Comparison of ENCODE assay signal across 33 cellular contexts in genomic region chr14:76280221-76280620, GRCh38.
"Had no signal": no experiment of that assay in that cellular context is flagged by ENCODE, and none has a peak within 500 bp of the region (broad histone marks: within the 10 kb centered on the region; RNA-seq: fewer than 3 reads in every experiment).

No MANE protein-coding gene starts in this region.

- ATAC-seq: activated naive CD8-positive, alpha-beta T cell treated with anti-CD3 and anti-CD28 coated beads, Interleukin-2, amount 50 U/mL, for 24 hours; activated T-cell treated with anti-CD3 and anti-CD28 coated beads, Interleukin-2, amount 50 U/mL, for 4 hours had no signal

- H3K4me3 ChIP-seq: PC-9 had no signal

- FAIRE-seq: RCC 7860 had no signal

- DNase-seq: activated B cell treated with CpG ODN at 0.5 μM for 24 hours; activated CD4-positive, alpha-beta memory T cell treated with anti-CD3 and anti-CD28 coated beads for 36 hours; activated CD4-positive, alpha-beta T cell treated with anti-CD3 and anti-CD28 coated beads for 4 hours; activated CD4-positive, alpha-beta T cell treated with anti-CD3 and anti-CD28 coated beads, Interleukin-2, amount 50 U/mL, for 1 hour; activated CD4-positive, CD25-positive, alpha-beta regulatory T cell treated with anti-CD3 and anti-CD28 coated beads, Interleukin-2, amount 50 U/mL, for 72 hours; activated effector memory CD4-positive, alpha-beta T cell treated with Interleukin-2 at 50 U/mL for 16 hours; activated naive CD4-positive, alpha-beta T cell treated with anti-CD3 and anti-CD28 coated beads, Interleukin-2, amount 10 ng/mL, durations not matched to agents 7 days and 5 days; activated naive CD8-positive, alpha-beta T cell treated with anti-CD3 and anti-CD28 coated beads, Interleukin-2, amount 50 U/mL, for 24 hours; activated T-cell treated with anti-CD3 and anti-CD28 coated beads for 4 hours; activated T-cell treated with anti-CD3 and anti-CD28 coated beads, Interleukin-2, amount 50 U/mL, for 4 hours; anterior cingulate cortex; NCI-H1092 treated with DMSO at 0.1 percent for 48 hours; NCI-H1417; NCI-H146; NCI-H187; NCI-H2029 treated with DMSO at 0.1 percent for 48 hours; NCI-H2107; NCI-H2171; NCI-H510A; NCI-H526; NCI-H748 treated with DMSO at 0.1 percent for 48 hours; PC-9; Right ventricle myocardium superior; SW 1271; T-helper 1 cell; T-helper 2 cell; T-helper 9 cell had no signal

- H3K9me3 Mint-ChIP-seq: activated CD4-positive, alpha-beta memory T cell treated with anti-CD3 and anti-CD28 coated beads for 36 hours; activated naive CD4-positive, alpha-beta T cell treated with anti-CD3 and anti-CD28 coated beads, Interleukin-2, amount 10 ng/mL, durations not matched to agents 7 days and 5 days; activated T-cell treated with anti-CD3 and anti-CD28 coated beads, Interleukin-2, amount 50 U/mL, for 4 hours; activated T-helper 1 cell treated with anti-CD3 and anti-CD28 coated beads, Interleukin-12 subunit alpha, Interleukin-12 subunit beta, Interleukin-2, Interleukin-4 antibody, amounts not matched to agents 30 ng/mL and 10 ng/mL and 1 ng/mL, durations not matched to agents 14 hours and 24 hours and 36 hours had no signal

- H3K27ac Mint-ChIP-seq: activated B cell treated with CpG ODN at 0.5 μM for 24 hours; activated CD4-positive, alpha-beta memory T cell treated with anti-CD3 and anti-CD28 coated beads for 36 hours; activated naive CD4-positive, alpha-beta T cell treated with anti-CD3 and anti-CD28 coated beads, Interleukin-2, amount 10 ng/mL, durations not matched to agents 7 days and 5 days; activated naive CD8-positive, alpha-beta T cell; activated naive CD8-positive, alpha-beta T cell treated with anti-CD3 and anti-CD28 coated beads, Interleukin-2, amount 50 U/mL, for 24 hours; activated T-helper 1 cell treated with anti-CD3 and anti-CD28 coated beads, Interleukin-12 subunit alpha, Interleukin-12 subunit beta, Interleukin-2, Interleukin-4 antibody, amounts not matched to agents 30 ng/mL and 10 ng/mL and 1 ng/mL, durations not matched to agents 14 hours and 24 hours and 36 hours; brain had no signal

- H3K36me3 Mint-ChIP-seq: activated CD4-positive, alpha-beta memory T cell treated with anti-CD3 and anti-CD28 coated beads for 36 hours; activated naive CD4-positive, alpha-beta T cell treated with anti-CD3 and anti-CD28 coated beads, Interleukin-2, amount 10 ng/mL, durations not matched to agents 7 days and 5 days; brain had no signal

- H3K4me1 Mint-ChIP-seq: activated B cell treated with CpG ODN at 0.5 μM for 24 hours; activated naive CD4-positive, alpha-beta T cell treated with anti-CD3 and anti-CD28 coated beads, Interleukin-2, amount 10 ng/mL, durations not matched to agents 7 days and 5 days; activated naive CD8-positive, alpha-beta T cell treated with anti-CD3 and anti-CD28 coated beads, Interleukin-2, amount 50 U/mL, for 24 hours had no signal

- H3K4me3 Mint-ChIP-seq: activated B cell treated with CpG ODN at 0.5 μM for 24 hours; activated CD4-positive, alpha-beta memory T cell treated with anti-CD3 and anti-CD28 coated beads for 36 hours; activated naive CD4-positive, alpha-beta T cell treated with anti-CD3 and anti-CD28 coated beads, Interleukin-2, amount 10 ng/mL, durations not matched to agents 7 days and 5 days; activated naive CD8-positive, alpha-beta T cell; activated naive CD8-positive, alpha-beta T cell treated with anti-CD3 and anti-CD28 coated beads, Interleukin-2, amount 50 U/mL, for 24 hours; activated T-cell treated with anti-CD3 and anti-CD28 coated beads, Interleukin-2, amount 50 U/mL, for 4 hours; activated T-helper 1 cell treated with anti-CD3 and anti-CD28 coated beads, Interleukin-12 subunit alpha, Interleukin-12 subunit beta, Interleukin-2, Interleukin-4 antibody, amounts not matched to agents 30 ng/mL and 10 ng/mL and 1 ng/mL, durations not matched to agents 14 hours and 24 hours and 36 hours; brain had no signal

- H3K27ac ChIP-seq: PC-9, RWPE1, VCaP had no signal
